ENCODE assay signal across 18 cellular contexts in the genomic region with DNA sequence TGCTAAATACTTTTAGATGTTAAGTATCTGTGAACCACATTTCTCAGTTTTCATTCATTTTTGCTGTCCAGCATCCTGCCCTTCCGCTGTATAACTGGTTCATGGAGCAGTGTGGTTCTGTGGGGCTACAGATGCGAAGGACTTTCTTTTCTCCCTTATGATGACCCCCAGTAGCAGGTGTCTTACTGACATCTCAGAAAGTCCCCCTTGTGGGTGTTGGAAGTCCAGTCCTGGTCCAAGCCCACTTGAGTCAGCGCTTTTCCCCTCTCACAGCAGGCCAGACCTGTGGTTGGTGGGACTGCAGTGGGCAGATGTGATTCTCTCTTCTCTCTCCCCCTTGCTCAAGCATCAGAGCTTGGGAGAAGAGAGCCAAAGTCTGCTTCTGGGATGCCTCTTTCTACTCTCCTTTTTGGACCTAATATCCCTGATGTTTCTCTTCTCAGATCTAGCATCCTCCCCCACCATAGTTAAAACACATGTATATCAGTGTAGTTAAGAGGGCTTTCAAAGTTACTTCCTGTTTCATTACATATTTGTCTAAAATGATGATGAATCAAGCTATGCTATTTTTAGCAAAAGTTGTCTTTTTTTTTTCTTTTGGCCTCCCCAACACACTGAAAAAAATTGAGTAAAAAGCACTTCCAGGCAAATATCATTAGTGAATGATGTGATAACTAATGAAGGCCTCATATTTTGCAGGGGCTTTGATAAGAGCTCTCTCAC.
"Had no signal": no experiment of that assay in that cellular context is flagged by ENCODE, and none has a peak within 500 bp of the region (broad histone marks: within the 10 kb centered on the region; RNA-seq: fewer than 3 reads in every experiment).

No MANE protein-coding gene starts in this region.

- H3K4me1 ChIP-seq: left ventricle myocardium inferior, thyroid gland, uterus had no signal

- H3K36me3 ChIP-seq: left ventricle myocardium inferior, thyroid gland, uterus had no signal

- H3K9me3 ChIP-seq: thyroid gland, uterus had no signal

- H3K27ac ChIP-seq: left ventricle myocardium inferior, thyroid gland, uterus had no signal

- ATAC-seq: activated CD8-positive, alpha-beta T cell treated with anti-CD3 and anti-CD28 coated beads, Interleukin-2, amount 10 ng/mL, durations not matched to agents 7 days and 5 days; naive thymus-derived CD8-positive, alpha-beta T cell had no signal

- H3K4me3 ChIP-seq: left ventricle myocardium inferior, thyroid gland, uterus had no signal

- DNase-seq: activated CD4-positive, CD25-positive, alpha-beta regulatory T cell; activated CD8-positive, alpha-beta memory T cell treated with anti-CD3 and anti-CD28 coated beads, Interleukin-2, amount 50 U/mL, for 48 hours; activated CD8-positive, alpha-beta T cell treated with anti-CD3 and anti-CD28 coated beads, Interleukin-2, amount 10 ng/mL, durations not matched to agents 7 days and 5 days; activated naive CD4-positive, alpha-beta T cell; activated naive CD8-positive, alpha-beta T cell treated with anti-CD3 and anti-CD28 coated beads, Interleukin-2, amount 10 ng/mL, durations not matched to agents 7 days and 5 days; anterior cingulate cortex; cerebellar nuclear complex; erythroblast; foreskin fibroblast; glutamatergic neuron; left ventricle myocardium inferior; mesenchymal stem cell; naive thymus-derived CD8-positive, alpha-beta T cell; retina; stimulated activated CD4-positive, alpha-beta T cell treated with anti-CD3 and anti-CD28 coated beads, Interleukin-2, amount 100 ng/mL, for 48 hours; stimulated activated naive B cell treated with anti-CD40 and anti-IgM and Interleukin-4, amounts not matched to agents 10 μg/mL and 1 μg/mL and 100 μg/mL, for 72 hours; thyroid gland; uterus had no signal

- H3K27me3 ChIP-seq: thyroid gland, uterus had no signal
